In genomic region chr2:19942199-19942598, GRCh38 we compare ENCODE assay signal across 19 cellular contexts. TPM values are rescaled to one million over a fixed set of nuclear protein-coding genes. Genes with fewer than 3 reads are reported as not detected.
DNase-seq lines count a peak whose midpoint lies in the region; ATAC-seq and TF ChIP-seq lines count a peak whose summit lies in the region.
"Had no signal": no experiment of that assay in that cellular context is flagged by ENCODE, and none has a peak within 500 bp of the region (broad histone marks: within the 10 kb centered on the region; RNA-seq: fewer than 3 reads in every experiment).

No MANE protein-coding gene starts in this region.

- H3K14ac ChIP-seq in mesenchymal stem cell (ENCODE audit: low read length in 2 of 2) = no peak overlapping the region

- no peak overlapping the region for H2BK5ac ChIP-seq in mesenchymal stem cell (ENCODE audit: low read depth, low read length, poor library complexity, severe bottlenecking)

- H4K8ac ChIP-seq in mesenchymal stem cell (ENCODE audit: low read length) = no peak overlapping the region

- no peak overlapping the region for H3K18ac ChIP-seq in mesenchymal stem cell (ENCODE audit: low read depth in 1 of 2, low read length in 2 of 2)

- ATAC-seq in Right ventricle myocardium superior (ENCODE audit: poor library complexity) = peak; percentile 87
- no peak for ATAC-seq in heart right ventricle
- peak; percentile 88 for ATAC-seq in SK-N-SH treated with all-trans-retinoic acid at 6 μM for 48 hours
- no peak for ATAC-seq in HG02981 (IDR thresholded peaks at IDR 0.05; ENCODE audit: unreplicated experiment)

- H2AFZ ChIP-seq in mesenchymal stem cell (ENCODE audit: low read depth, low read length) = no peak overlapping the region
- H2AFZ ChIP-seq: GM23248 had no signal

- no peak overlapping the region for H3K9ac ChIP-seq in mesenchymal stem cell (ENCODE audit: low read length)
- H3K9ac ChIP-seq: GM23248 had no signal

- no peak overlapping the region for H2BK15ac ChIP-seq in mesenchymal stem cell (ENCODE audit: low read depth, poor library complexity, severe bottlenecking)

- no peak overlapping the region for H2BK120ac ChIP-seq in mesenchymal stem cell (ENCODE audit: low read depth, low read length)

- DNase-seq in Right ventricle myocardium superior = no peak
- no peak for DNase-seq in heart right ventricle
- peak; percentile 38 for DNase-seq in choroid plexus epithelial cell (ENCODE audit: low read depth)
- DNase-seq in mesenchymal stem cell = peak; percentile 8
- no peak for DNase-seq in SIG-M5 (lab: John Stamatoyannopoulos, UW)
- DNase-seq: BE2C; C1 segment of cervical spinal cord; CD4-positive, CD25-positive, alpha-beta regulatory T cell; CD8-positive, alpha-beta memory T cell; COR-L47; DMS 273 treated with DMSO at 0.1 percent for 48 hours; DMS53; DND-41; EL; GM23248 had no signal

- H3K9me3 ChIP-seq in heart right ventricle (no peaks in the 10 kb centered on the region), mesenchymal stem cell (ENCODE audit: control insufficient read depth, low read length) (no peaks in the 10 kb centered on the region)
- H3K9me3 ChIP-seq: BE2C, HAP-1 had no signal

- no peak overlapping the region for H3K23ac ChIP-seq in mesenchymal stem cell (ENCODE audit: low read length in 2 of 2)

- H3K27me3 ChIP-seq in heart right ventricle = no peaks in the 10 kb centered on the region
- no peaks in the 10 kb centered on the region for H3K27me3 ChIP-seq in mesenchymal stem cell (ENCODE audit: control insufficient read depth in 1 of 2, insufficient read depth in 1 of 2, low read length in 2 of 2)
- H3K27me3 ChIP-seq: BE2C had no signal

- peaks cover 1% of the 10 kb centered on the region for H3K79me1 ChIP-seq in mesenchymal stem cell (replicated peaks; ENCODE audit: low read length, poor library complexity, severe bottlenecking)

- intact Hi-C loops in Right ventricle myocardium superior (cut with DNase I) (no loop called here), heart right ventricle (cut with DNase I) (no loop called here)

- no peak for TF ChIP-seq CTCF in heart right ventricle (IDR thresholded peaks at IDR 0.05)
- no peak for TF ChIP-seq CTCF in choroid plexus epithelial cell (conservative IDR thresholded peaks at IDR 0.05; ENCODE audit: low read depth, low read length)

- no peak overlapping the region for H3K4ac ChIP-seq in mesenchymal stem cell (ENCODE audit: low read depth in 1 of 2, low read length in 2 of 2)

- H3K4me1 ChIP-seq in heart right ventricle = peaks cover 0 to 8% (median 0%) of the 10 kb centered on the region in 9 donors
- H3K4me1 ChIP-seq in mesenchymal stem cell (ENCODE audit: control insufficient read depth, insufficient read depth, low read depth, low read length) = peaks cover 2% of the 10 kb centered on the region
- H3K4me1 ChIP-seq: HAP-1 had no signal

- no peak overlapping the region for H4K91ac ChIP-seq in mesenchymal stem cell (ENCODE audit: low read length)

- no peak overlapping the region for H3K27ac ChIP-seq in heart right ventricle
- H3K27ac ChIP-seq in mesenchymal stem cell (ENCODE audit: low read length, poor library complexity, severe bottlenecking) = no peak overlapping the region
- H3K27ac ChIP-seq: GM23248, HL-60 had no signal

- H3K36me3 ChIP-seq in heart right ventricle = peaks cover 0 to 25% (median 4%) of the 10 kb centered on the region in 9 donors
- H3K36me3 ChIP-seq in mesenchymal stem cell (ENCODE audit: control insufficient read depth in 1 of 2, insufficient read depth in 2 of 2, low read depth in 1 of 2, low read length in 2 of 2) = peaks cover 0 to 57% of the 10 kb centered on the region in 2 experiments

- H3K4me3 ChIP-seq in heart right ventricle (no peak overlapping the region), choroid plexus epithelial cell (ENCODE audit: low read depth, low read length) (no peak overlapping the region), mesenchymal stem cell (ENCODE audit: insufficient read depth in 1 of 2, low read depth in 1 of 2, low read length in 2 of 2) (no peak overlapping the region)
- H3K4me3 ChIP-seq: GM23248, HAP-1 had no signal

- no peak overlapping the region for H3K4me2 ChIP-seq in mesenchymal stem cell (ENCODE audit: low read length, poor library complexity, severe bottlenecking)

- no peak overlapping the region for H2AK5ac ChIP-seq in mesenchymal stem cell (ENCODE audit: low read length, severe bottlenecking)

- no peak overlapping the region for H2BK12ac ChIP-seq in mesenchymal stem cell (ENCODE audit: low read length in 2 of 2)

TF ChIP-seq in SK-N-SH treated with all-trans-retinoic acid at 6 μM for 48 hours, 23 proteins besides CTCF, POLR2A, EP300 and RAD21:
- TF ChIP-seq CREB5 (CRISPR knock-in tag; IDR thresholded peaks at IDR 0.05; ENCODE audit: low read depth) (no peak), ISL1 (CRISPR knock-in tag; IDR thresholded peaks at IDR 0.05) (peak; percentile 96), RARB (CRISPR knock-in tag; IDR thresholded peaks at IDR 0.05) (no peak), TOX (CRISPR knock-in tag; IDR thresholded peaks at IDR 0.05; ENCODE audit: borderline replicate concordance) (no peak), TCF4 (CRISPR knock-in tag; IDR thresholded peaks at IDR 0.05; ENCODE audit: borderline replicate concordance) (peak; percentile 33; the same call in 1 of the 2 replicates), SNAI2 (CRISPR knock-in tag; IDR thresholded peaks at IDR 0.05) (no peak), BACH2 (CRISPR knock-in tag; IDR thresholded peaks at IDR 0.05; ENCODE audit: borderline replicate concordance) (no peak), GLIS3 (CRISPR knock-in tag; IDR thresholded peaks at IDR 0.05) (no peak)

RNA-seq across cellular contexts. Expression of gene TTC32, which starts 40.4 kb away (rescaled TPM):
- total RNA-seq in Right ventricle myocardium superior = 3.3 TPM
- 1 to 10 TPM; 3.4 to 9.0 (median 6.0) TPM for total RNA-seq in heart right ventricle
- 10 to 100 TPM in 1 of 2 donors, 1 to 10 TPM in 1; 6.8 to 27.7 TPM for polyA plus RNA-seq in heart right ventricle
- polyA plus RNA-seq in mesenchymal stem cell (2013, experiment 1 of 2) = 5.0 TPM
- polyA plus RNA-seq in mesenchymal stem cell (2013, experiment 2 of 2) = 6.9 TPM

RNA-seq across cellular contexts. Expression of gene WDR35, which starts 47.7 kb away (rescaled TPM):
- total RNA-seq in Right ventricle myocardium superior (4.2 TPM), heart right ventricle (1 to 10 TPM; 4.5 to 8.3 (median 6.0) TPM)
- 1 to 10 TPM; 2.3 to 2.5 TPM for polyA plus RNA-seq in heart right ventricle
- polyA plus RNA-seq in mesenchymal stem cell (2013, experiment 1 of 2) = 3.7 TPM
- polyA plus RNA-seq in mesenchymal stem cell (2013, experiment 2 of 2) = 3.7 TPM

Comparison
In these comparisons a context has a peak if more than half of its experiments do, and no peak if none do; other contexts are left out.
1. ATAC-seq: peak in Right ventricle myocardium superior (single experiment) and SK-N-SH treated with all-trans-retinoic acid at 6 μM for 48 hours (single experiment); none in heart right ventricle (0 of 8) and HG02981 (single experiment).
2. DNase-seq: peak in choroid plexus epithelial cell (single experiment) and mesenchymal stem cell (single experiment); none in Right ventricle myocardium superior (single experiment), heart right ventricle (0 of 2) and SIG-M5 (single experiment).